ENCODE assay signal across 8 cellular contexts in genomic region chr4:3300882-3301281, GRCh38. TPM values are rescaled to one million over a fixed set of nuclear protein-coding genes. Genes with fewer than 3 reads are reported as not detected.
A peak's percentile ranks its signal among the peaks of the same experiment; 100 is the strongest.
DNase-seq lines count a peak whose midpoint lies in the region; ATAC-seq and TF ChIP-seq lines count a peak whose summit lies in the region.
"Not testable (repeated sequence)": the region's sequence is repeated elsewhere in the genome, so short reads cannot be mapped to it uniquely, and the experiment has no call there.
"Had no signal": no experiment of that assay in that cellular context is flagged by ENCODE, and none has a peak within 500 bp of the region (broad histone marks: within the 10 kb centered on the region; RNA-seq: fewer than 3 reads in every experiment).

No MANE protein-coding gene starts in this region.

- DNase-seq in CD4-positive, alpha-beta T cell; WTC11 (ENCODE audit: low spot score); endodermal cell; naive thymus-derived CD8-positive, alpha-beta T cell: not testable (repeated sequence)
- DNase-seq in left lobe of liver (ENCODE audit: low spot score) (peak; percentile 37), spleen (peak; percentile 59)

- not testable (repeated sequence) for ATAC-seq in CD4-positive, alpha-beta T cell (ENCODE audit: poor library complexity); WTC11; left lobe of liver; naive thymus-derived CD8-positive, alpha-beta T cell

- POLR2A ChIA-PET in CD4-positive, alpha-beta T cell (lab: Charles Lee); WTC11 (lab: Charles Lee); naive thymus-derived CD8-positive, alpha-beta T cell (lab: Charles Lee): not testable (repeated sequence)

- H3K27ac Mint-ChIP-seq in CD4-positive, alpha-beta T cell = peak overlapping the region; percentile 85
- H3K27ac Mint-ChIP-seq in WTC11 = peak overlapping the region; percentile 39; the same call in 1 of the 2 replicates
- not testable (repeated sequence) for H3K27ac Mint-ChIP-seq in activated naive CD4-positive, alpha-beta T cell treated with anti-CD3 and anti-CD28 coated beads, Interleukin-2, amount 50 U/mL, for 24 hours
- peak overlapping the region; percentile 40 for H3K27ac Mint-ChIP-seq in endodermal cell
- H3K27ac Mint-ChIP-seq in naive thymus-derived CD8-positive, alpha-beta T cell = peak overlapping the region in 7 of 10 donors; percentile 11 to 98 (median 75)

- TF ChIP-seq CTCF in CD4-positive, alpha-beta T cell (IDR thresholded peaks at IDR 0.05); WTC11 (IDR thresholded peaks at IDR 0.05); endodermal cell (conservative IDR thresholded peaks at IDR 0.05); spleen (IDR thresholded peaks at IDR 0.05 in 8 of 11, conservative IDR thresholded peaks at IDR 0.05 in 3 of 11): not testable (repeated sequence)

- H3K4me1 Mint-ChIP-seq in CD4-positive, alpha-beta T cell (ENCODE audit: low read depth) = peaks cover 87% of the 10 kb centered on the region
- H3K4me1 Mint-ChIP-seq in WTC11 = peaks cover 44% of the 10 kb centered on the region
- H3K4me1 Mint-ChIP-seq in activated naive CD4-positive, alpha-beta T cell treated with anti-CD3 and anti-CD28 coated beads, Interleukin-2, amount 50 U/mL, for 24 hours = peaks cover 74% of the 10 kb centered on the region
- peaks cover 40% of the 10 kb centered on the region for H3K4me1 Mint-ChIP-seq in endodermal cell
- peaks cover 34 to 75% (median 62%) of the 10 kb centered on the region in 4 donors for H3K4me1 Mint-ChIP-seq in naive thymus-derived CD8-positive, alpha-beta T cell

- not testable (repeated sequence) for H3K9me3 ChIP-seq in CD4-positive, alpha-beta T cell (ENCODE audit: control insufficient read depth, low read length); endodermal cell (ENCODE audit: control insufficient read depth, low read length); spleen

- WGBS in endodermal cell (ENCODE audit: insufficient coverage in 1 of 2, insufficient read length in 1 of 2), 2 experiments = 92 to 97% methylated on average over 13 to 15 of the region's 15 CpGs
- WGBS in spleen, 5 donors = 84 to 95% (median 91%) methylated on average over 15 of the region's 15 CpGs

- H3K4me1 ChIP-seq in endodermal cell (ENCODE audit: control insufficient read depth, insufficient read depth, low read length) (peaks cover 13% of the 10 kb centered on the region), spleen (peaks cover 12 to 75% (median 59%) of the 10 kb centered on the region in 6 donors)

- not testable (repeated sequence) for H3K4me3 ChIP-seq in endodermal cell (ENCODE audit: low read length); spleen

- not testable (repeated sequence) for H3K27me3 Mint-ChIP-seq in CD4-positive, alpha-beta T cell; WTC11 (ENCODE audit: low read depth); activated naive CD4-positive, alpha-beta T cell treated with anti-CD3 and anti-CD28 coated beads, Interleukin-2, amount 50 U/mL, for 24 hours; endodermal cell (ENCODE audit: insufficient read depth)
- H3K27me3 Mint-ChIP-seq in naive thymus-derived CD8-positive, alpha-beta T cell = peaks cover 0 to 20% (median 13%) of the 10 kb centered on the region in 5 donors

- peak overlapping the region; percentile 85 for H3K4me3 Mint-ChIP-seq in CD4-positive, alpha-beta T cell
- not testable (repeated sequence) for H3K4me3 Mint-ChIP-seq in WTC11, endodermal cell
- peak overlapping the region; percentile 90 for H3K4me3 Mint-ChIP-seq in activated naive CD4-positive, alpha-beta T cell treated with anti-CD3 and anti-CD28 coated beads, Interleukin-2, amount 50 U/mL, for 24 hours
- H3K4me3 Mint-ChIP-seq in naive thymus-derived CD8-positive, alpha-beta T cell = peak overlapping the region in 8 of 10 donors; percentile 25 to 88 (median 82)

- not testable (repeated sequence) for H3K36me3 ChIP-seq in endodermal cell (ENCODE audit: control insufficient read depth, insufficient read depth, low read length); spleen

- not testable (repeated sequence) for H3K9me3 Mint-ChIP-seq in CD4-positive, alpha-beta T cell; WTC11; activated naive CD4-positive, alpha-beta T cell treated with anti-CD3 and anti-CD28 coated beads, Interleukin-2, amount 50 U/mL, for 24 hours; endodermal cell
- H3K9me3 Mint-ChIP-seq in naive thymus-derived CD8-positive, alpha-beta T cell = peaks cover 2 to 23% (median 12%) of the 10 kb centered on the region in 9 donors

- not testable (repeated sequence) for H3K9ac ChIP-seq in endodermal cell (ENCODE audit: extremely low read depth, low read length, poor library complexity, severe bottlenecking)

- H3K27me3 ChIP-seq in CD4-positive, alpha-beta T cell (ENCODE audit: control insufficient read depth, insufficient read depth, low read length); endodermal cell (ENCODE audit: control insufficient read depth, insufficient read depth, low read length, poor library complexity, severe bottlenecking); spleen (replicated peaks in 1 of 7): not testable (repeated sequence)

- not testable (repeated sequence) for H3K27ac ChIP-seq in CD4-positive, alpha-beta T cell (ENCODE audit: low read depth, low read length); endodermal cell (ENCODE audit: low read depth, low read length)
- H3K27ac ChIP-seq in spleen = peak overlapping the region in 3 of 8 donors; percentile 60 to 68 (median 61)

- TF ChIP-seq POLR2A in spleen (IDR thresholded peaks at IDR 0.05) = not testable (repeated sequence)

- not testable (repeated sequence) for H3K36me3 Mint-ChIP-seq in CD4-positive, alpha-beta T cell (ENCODE audit: low read depth); WTC11; activated naive CD4-positive, alpha-beta T cell treated with anti-CD3 and anti-CD28 coated beads, Interleukin-2, amount 50 U/mL, for 24 hours; endodermal cell (ENCODE audit: low read depth)
- H3K36me3 Mint-ChIP-seq in naive thymus-derived CD8-positive, alpha-beta T cell = peaks cover 0 to 16% (median 10%) of the 10 kb centered on the region in 3 donors

- CTCF ChIA-PET in CD4-positive, alpha-beta T cell (lab: Charles Lee) = not testable (repeated sequence)
- CTCF ChIA-PET in WTC11 (lab: Charles Lee) = interaction anchor here (1.9 to 4.2 kb wide), 2 partner anchors 18 to 180 kb away, joined by 5 to 22 read pairs; no protein-coding TSS in a partner anchor

- intact Hi-C loops in CD4-positive, alpha-beta T cell (cut with DNase I, micrococcal nuclease) = loop anchor here in 1 of 2 experiments (10.0 kb wide), 1 partner anchor 54 kb away; no protein-coding TSS in a partner anchor
- intact Hi-C loops in spleen (cut with DNase I; ENCODE audit: low total_unique reads) = not testable (repeated sequence)

RNA-seq across cellular contexts. Expression of gene RGS12, which starts 8.1 kb away (rescaled TPM):
- total RNA-seq in CD4-positive, alpha-beta T cell = 10 to 100 TPM; 14.1 to 16.9 TPM
- total RNA-seq in WTC11 (2021) = 21.0 to 24.7 TPM (median 24.2 TPM) in 3 replicates
- total RNA-seq in endodermal cell = 10 to 100 TPM; 45.2 to 48.6 TPM
- 47.0 TPM for polyA plus RNA-seq in endodermal cell (2013, experiment 1 of 2)
- 44.0 TPM for polyA plus RNA-seq in endodermal cell (2013, experiment 2 of 2)
- total RNA-seq in left lobe of liver = 29.3 TPM
- 1 to 10 TPM; 1.2 to 1.6 TPM for total RNA-seq in naive thymus-derived CD8-positive, alpha-beta T cell
- polyA plus RNA-seq in naive thymus-derived CD8-positive, alpha-beta T cell = 1 to 10 TPM; 2.0 to 2.6 (median 2.1) TPM
- total RNA-seq in spleen = 10 to 100 TPM; 12.0 to 36.2 (median 18.8) TPM
- polyA plus RNA-seq in spleen = 10 to 100 TPM in 2 of 3 donors, 1 to 10 TPM in 1; 7.5 to 26.5 (median 23.1) TPM

RNA-seq across cellular contexts. Expression of gene MSANTD1, which starts 51.9 kb away (rescaled TPM):
- under 1 TPM; 0.67 to 0.74 TPM for total RNA-seq in CD4-positive, alpha-beta T cell
- total RNA-seq in WTC11 (2021) = 0.98 to 1.1 TPM (median 0.99 TPM) in 3 replicates
- total RNA-seq in endodermal cell = 1 to 10 TPM in 1 of 2 donors, under 1 TPM in 1; 1.00 to 2.5 TPM
- 0.32 TPM for polyA plus RNA-seq in endodermal cell (2013, experiment 1 of 2)
- polyA plus RNA-seq in endodermal cell (2013, experiment 2 of 2) = 0.41 TPM
- total RNA-seq in left lobe of liver = 1.1 TPM
- total RNA-seq in naive thymus-derived CD8-positive, alpha-beta T cell = 1 to 10 TPM; 1.8 to 2.1 TPM
- under 1 TPM in 1 of 3 donors, not detected in 2; 0.18 TPM for polyA plus RNA-seq in naive thymus-derived CD8-positive, alpha-beta T cell
- total RNA-seq in spleen = 1 to 10 TPM; 1.4 to 2.8 (median 2.2) TPM
- polyA plus RNA-seq in spleen = 1 to 10 TPM in 1 of 3 donors, under 1 TPM in 2; 0.41 to 1.0 (median 0.90) TPM
- total RNA-seq: GM23248 had no signal
- polyA plus RNA-seq: GM23248 had no signal
